15 cellular contexts compared by ENCODE assay signal in genomic region chr4:54745031-54745770, GRCh38.
"Had no signal": no experiment of that assay in that cellular context is flagged by ENCODE, and none has a peak within 500 bp of the region (broad histone marks: within the 10 kb centered on the region; RNA-seq: fewer than 3 reads in every experiment).

No MANE protein-coding gene starts in this region.

- H3K9me3 ChIP-seq: colonic mucosa, psoas muscle, suprapubic skin, transverse colon, vagina had no signal

- H3K4me1 ChIP-seq: colonic mucosa, psoas muscle, suprapubic skin, transverse colon, vagina had no signal

- H3K36me3 ChIP-seq: colonic mucosa, suprapubic skin, transverse colon, vagina had no signal

- H3K27me3 ChIP-seq: colonic mucosa, suprapubic skin, transverse colon, vagina had no signal

- H3K4me3 ChIP-seq: colonic mucosa, psoas muscle, suprapubic skin, transverse colon, vagina had no signal

- FAIRE-seq: TTC549 had no signal

- H3K27ac ChIP-seq: colonic mucosa, psoas muscle, suprapubic skin, transverse colon, vagina had no signal

- DNase-seq: activated CD4-positive, alpha-beta memory T cell treated with anti-CD3 and anti-CD28 coated beads for 36 hours; activated T-cell treated with anti-CD3 and anti-CD28 coated beads for 4 hours; central memory CD4-positive, alpha-beta T cell; colonic mucosa; endodermal cell; immature natural killer cell; left ventricle myocardium superior; mesenchymal stem cell; naive thymus-derived CD4-positive, alpha-beta T cell; psoas muscle; right cardiac atrium; transverse colon had no signal

- ATAC-seq: left ventricle myocardium superior; naive thymus-derived CD4-positive, alpha-beta T cell; psoas muscle; right cardiac atrium had no signal
